In the genomic region with DNA sequence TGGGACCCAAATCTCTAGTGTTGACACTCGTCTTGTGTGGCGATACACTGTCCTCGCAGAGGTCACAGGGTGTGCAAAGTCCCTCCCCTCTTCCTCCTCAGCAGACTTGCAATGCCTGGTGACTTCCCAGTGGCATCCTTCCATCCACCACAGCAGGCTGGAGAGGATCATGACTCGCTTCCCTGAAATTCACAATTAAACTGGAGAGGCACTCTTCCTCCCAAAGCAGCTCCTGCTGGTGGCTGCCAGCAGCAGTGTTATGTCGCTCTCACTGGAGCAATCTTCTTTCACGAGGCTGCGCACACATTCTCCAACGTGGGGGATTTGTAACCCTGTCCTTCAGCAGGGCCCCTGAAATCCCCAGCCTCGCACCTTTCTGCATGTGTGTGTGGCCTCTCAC, we compare ENCODE assay signal across 9 cellular contexts.
A peak's percentile ranks its signal among the peaks of the same experiment; 100 is the strongest.
DNase-seq lines count a peak whose midpoint lies in the region; ATAC-seq, FAIRE-seq and TF ChIP-seq lines count a peak whose summit lies in the region.
"Had no signal": no experiment of that assay in that cellular context is flagged by ENCODE, and none has a peak within 500 bp of the region (broad histone marks: within the 10 kb centered on the region; RNA-seq: fewer than 3 reads in every experiment).

No MANE protein-coding gene starts in this region.

- TF ChIP-seq POLR2A in H54 (IDR thresholded peaks at IDR 0.05; ENCODE audit: low read depth, low read length) (no peak), Peyer's patch (IDR thresholded peaks at IDR 0.05) (no peak)

- no peak overlapping the region for H3K27ac ChIP-seq in Peyer's patch
- H3K27ac ChIP-seq: cardiac muscle cell had no signal

- H3K27me3 ChIP-seq in Peyer's patch: no peaks in the 10 kb centered on the region
- H3K27me3 ChIP-seq: cardiac muscle cell had no signal

- TF ChIP-seq CTCF in fibroblast of mammary gland (conservative IDR thresholded peaks at IDR 0.05; ENCODE audit: control insufficient read depth, insufficient read depth, low read depth, low read length): no peak
- peak; percentile 29 for TF ChIP-seq CTCF in retinal pigment epithelial cell (conservative IDR thresholded peaks at IDR 0.05; ENCODE audit: low read depth, low read length)
- no peak for TF ChIP-seq CTCF in Peyer's patch (IDR thresholded peaks at IDR 0.05)

- DNase-seq in H54 (ENCODE audit: insufficient read length, low spot score): peak; percentile 12
- peak; percentile 73 for DNase-seq in RCC 7860 (ENCODE audit: low spot score)
- peak; percentile 67 for DNase-seq in fibroblast of mammary gland (ENCODE audit: low read depth)
- no peak for DNase-seq in retinal pigment epithelial cell (ENCODE audit: low read depth)
- no peak for DNase-seq in NAMALWA (ENCODE audit: low spot score)
- DNase-seq in Peyer's patch: no peak
- DNase-seq: NCI-H2029 had no signal

- H3K4me1 ChIP-seq in Peyer's patch: no peaks in the 10 kb centered on the region

- no peak for ATAC-seq in HG02623 (IDR thresholded peaks at IDR 0.05; ENCODE audit: unreplicated experiment)

- no peak for FAIRE-seq in H54 (lab: Jason Lieb, UNC)
- FAIRE-seq in RCC 7860 (lab: Jason Lieb, UNC): peak; percentile 69

- H3K4me3 ChIP-seq in fibroblast of mammary gland (ENCODE audit: control insufficient read depth, low read depth, low read length) (no peak overlapping the region), retinal pigment epithelial cell (ENCODE audit: low read length) (no peak overlapping the region), Peyer's patch (no peak overlapping the region)
- H3K4me3 ChIP-seq: cardiac muscle cell had no signal

- H3K9me3 ChIP-seq in Peyer's patch: no peaks in the 10 kb centered on the region

- no peaks in the 10 kb centered on the region for H3K36me3 ChIP-seq in Peyer's patch
- H3K36me3 ChIP-seq: cardiac muscle cell had no signal

Comparison
In these comparisons a context has a peak if more than half of its experiments do, and no peak if none do; other contexts are left out.
1. DNase-seq: peak in H54 (single experiment), RCC 7860 (single experiment) and fibroblast of mammary gland (single experiment); none in retinal pigment epithelial cell (single experiment), NAMALWA (single experiment) and Peyer's patch (0 of 3).